In the genomic region with DNA sequence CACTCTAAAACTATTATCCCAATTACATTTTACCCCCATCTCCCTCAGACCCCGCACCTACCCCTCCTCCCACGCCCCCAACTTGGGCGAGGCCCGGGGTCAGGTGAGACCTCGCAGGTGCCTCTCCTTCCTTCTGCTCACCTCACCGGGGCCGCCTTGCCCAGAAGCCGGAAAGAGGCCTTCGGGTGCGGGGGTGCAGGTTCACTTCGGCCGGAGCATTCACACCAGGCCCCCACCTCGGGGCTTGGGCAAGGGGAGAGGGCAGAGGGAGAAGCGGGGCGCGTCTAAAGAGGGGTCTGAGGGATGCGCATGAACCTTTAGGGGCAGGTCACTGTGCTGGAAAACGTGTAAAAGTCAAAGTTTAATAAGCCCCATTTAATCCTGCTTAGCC, we compare ENCODE assay signal across 8 cellular contexts. TPM values are rescaled to one million over a fixed set of nuclear protein-coding genes. Genes with fewer than 3 reads are reported as not detected.
DNase-seq lines count a peak whose midpoint lies in the region; ATAC-seq and TF ChIP-seq lines count a peak whose summit lies in the region.

No MANE protein-coding gene starts in this region.

- H3K36me3 ChIP-seq in brain microvascular endothelial cell (replicated peaks) (no peaks in the 10 kb centered on the region), left lung (no peaks in the 10 kb centered on the region), thoracic aorta (no peaks in the 10 kb centered on the region)

- H3K4me1 ChIP-seq in left lung (peaks cover 0 to 9% of the 10 kb centered on the region in 2 donors), thoracic aorta (ENCODE audit: control insufficient read depth in 1 of 2, low read depth in 2 of 2) (peaks cover 0 to 10% of the 10 kb centered on the region in 2 donors)

- DNase-seq in NCI-H2171 treated with DMSO at 0.1 percent for 48 hours (lab: John Stamatoyannopoulos, UW), result peak; percentile 0
- no peak for DNase-seq in NCI-H2171 (lab: John Stamatoyannopoulos, UW)
- DNase-seq in LNCaP clone FGC (ENCODE audit: low read depth), result no peak
- no peak for DNase-seq in brain microvascular endothelial cell
- DNase-seq in left lung, result peak in 1 of 2 donors; percentile 68
- DNase-seq in thoracic aorta (ENCODE audit: low spot score), result no peak
- no peak for DNase-seq in HK-2 (ENCODE audit: unreplicated experiment)

- H3K27ac ChIP-seq in brain microvascular endothelial cell (no peak overlapping the region), left lung (peak overlapping the region; percentile 47 to 79), thoracic aorta (peak overlapping the region; percentile 64 to 65)

- ATAC-seq in left lung (peak; percentile 30), thoracic aorta (ENCODE audit: insufficient number of reproducible peaks, low FRiP score, low read depth) (no peak), GM19035 (IDR thresholded peaks at IDR 0.05; ENCODE audit: unreplicated experiment) (no peak)

- intact Hi-C loops in left lung (cut with DNase I), result no loop called here

- in situ Hi-C loops in brain microvascular endothelial cell (cut with HindIII; ENCODE audit: low pct_ligation_motif_present, low sequenced_read_pairs), result no loop called here

- H3K27me3 ChIP-seq in brain microvascular endothelial cell (replicated peaks) (no peaks in the 10 kb centered on the region), left lung (no peaks in the 10 kb centered on the region), thoracic aorta (replicated peaks; ENCODE audit: insufficient read depth) (no peaks in the 10 kb centered on the region)

- H3K9me3 ChIP-seq in left lung (no peaks in the 10 kb centered on the region), thoracic aorta (no peaks in the 10 kb centered on the region)

- H3K4me3 ChIP-seq in LNCaP clone FGC (ENCODE audit: low read depth, low read length), result peak overlapping the region; percentile 79
- peak overlapping the region; percentile 75 for H3K4me3 ChIP-seq in brain microvascular endothelial cell (ENCODE audit: low read depth, low read length)
- H3K4me3 ChIP-seq in left lung, result peak overlapping the region; percentile 35 to 55
- H3K4me3 ChIP-seq in thoracic aorta, result peak overlapping the region; percentile 77

- TF ChIP-seq CTCF in LNCaP clone FGC (IDR thresholded peaks at IDR 0.05; ENCODE audit: control insufficient read depth, extremely low read depth, insufficient read depth) (no peak), brain microvascular endothelial cell (IDR thresholded peaks at IDR 0.05; ENCODE audit: low read depth, low read length, missing control alignments) (no peak), left lung (IDR thresholded peaks at IDR 0.05) (no peak), thoracic aorta (IDR thresholded peaks at IDR 0.05) (no peak)

RNA-seq across cellular contexts. Expression of gene ZNF182, which starts 0.4 kb away (rescaled TPM):
- total RNA-seq in left lung (1 to 10 TPM; 5.1 to 5.9 TPM), thoracic aorta (1 to 10 TPM; 3.2 to 4.3 TPM)

RNA-seq across cellular contexts. Expression of gene SPACA5, which starts 3.4 kb away (rescaled TPM):
- total RNA-seq in left lung (not detected), thoracic aorta (not detected)
